38 cellular contexts compared by ENCODE assay signal in genomic region chr20:12433724-12434123, GRCh38.
"Had no signal": no experiment of that assay in that cellular context is flagged by ENCODE, and none has a peak within 500 bp of the region (broad histone marks: within the 10 kb centered on the region; RNA-seq: fewer than 3 reads in every experiment).

No MANE protein-coding gene starts in this region.

- H3K36me3 Mint-ChIP-seq: activated naive CD4-positive, alpha-beta T cell treated with anti-CD3 and anti-CD28 coated beads, Interleukin-2, amount 10 ng/mL, durations not matched to agents 7 days and 5 days; activated naive CD4-positive, alpha-beta T cell treated with anti-CD3 and anti-CD28 coated beads, Interleukin-2, amount 50 U/mL, for 24 hours; activated naive CD4-positive, alpha-beta T cell treated with anti-CD3 and anti-CD28 coated beads, Interleukin-2, amount 50 U/mL, for 72 hours; activated naive CD8-positive, alpha-beta T cell; activated naive CD8-positive, alpha-beta T cell treated with anti-CD3 and anti-CD28 coated beads for 36 hours; activated naive CD8-positive, alpha-beta T cell treated with anti-CD3 and anti-CD28 coated beads, Interleukin-2, amount 10 ng/mL, durations not matched to agents 7 days and 5 days; brain had no signal

- H3K4me1 ChIP-seq: adrenal gland, ascending aorta, body of pancreas, breast epithelium had no signal

- ATAC-seq: activated naive CD4-positive, alpha-beta T cell treated with anti-CD3 and anti-CD28 coated beads, Interleukin-2, amount 50 U/mL, for 72 hours; activated naive CD8-positive, alpha-beta T cell treated with anti-CD3 and anti-CD28 coated beads, Interleukin-2, amount 50 U/mL, for 24 hours; activated T-cell treated with anti-CD3 and anti-CD28 coated beads, Interleukin-2, amount 50 U/mL, for 4 hours; activated T-cell treated with anti-CD3 and anti-CD28 coated beads, Interleukin-2, amount 50 U/mL, for 72 hours; activated T-helper 17 cell treated with anti-CD3 and anti-CD28 coated beads, Interleukin-2, amount 50 U/mL, for 72 hours; body of pancreas had no signal

- H3K4me1 Mint-ChIP-seq: activated naive CD4-positive, alpha-beta T cell treated with anti-CD3 and anti-CD28 coated beads, Interleukin-2, amount 10 ng/mL, durations not matched to agents 7 days and 5 days; activated naive CD4-positive, alpha-beta T cell treated with anti-CD3 and anti-CD28 coated beads, Interleukin-2, amount 50 U/mL, for 24 hours; activated naive CD8-positive, alpha-beta T cell treated with anti-CD3 and anti-CD28 coated beads for 36 hours; activated naive CD8-positive, alpha-beta T cell treated with anti-CD3 and anti-CD28 coated beads, Interleukin-2, amount 10 ng/mL, durations not matched to agents 7 days and 5 days; activated naive CD8-positive, alpha-beta T cell treated with anti-CD3 and anti-CD28 coated beads, Interleukin-2, amount 50 U/mL, for 24 hours; activated T-helper 17 cell treated with anti-CD3 and anti-CD28 coated beads, Interleukin-2, amount 50 U/mL, for 72 hours; central memory CD8-positive, alpha-beta T cell had no signal

- H3K27me3 Mint-ChIP-seq: activated naive CD4-positive, alpha-beta T cell treated with anti-CD3 and anti-CD28 coated beads, Interleukin-2, amount 10 ng/mL, durations not matched to agents 7 days and 5 days; activated naive CD4-positive, alpha-beta T cell treated with anti-CD3 and anti-CD28 coated beads, Interleukin-2, amount 50 U/mL, for 24 hours; activated naive CD8-positive, alpha-beta T cell; activated naive CD8-positive, alpha-beta T cell treated with anti-CD3 and anti-CD28 coated beads for 36 hours; activated naive CD8-positive, alpha-beta T cell treated with anti-CD3 and anti-CD28 coated beads, Interleukin-2, amount 10 ng/mL, durations not matched to agents 7 days and 5 days; activated naive CD8-positive, alpha-beta T cell treated with anti-CD3 and anti-CD28 coated beads, Interleukin-2, amount 50 U/mL, for 24 hours; activated T-cell treated with anti-CD3 and anti-CD28 coated beads, Interleukin-2, amount 50 U/mL, for 24 hours; activated T-helper 17 cell treated with anti-CD3 and anti-CD28 coated beads, Interleukin-2, amount 50 U/mL, for 72 hours; brain; central memory CD8-positive, alpha-beta T cell had no signal

- H3K27ac Mint-ChIP-seq: activated naive CD4-positive, alpha-beta T cell treated with anti-CD3 and anti-CD28 coated beads for 36 hours; activated naive CD4-positive, alpha-beta T cell treated with anti-CD3 and anti-CD28 coated beads, Interleukin-2, amount 10 ng/mL, durations not matched to agents 7 days and 5 days; activated naive CD4-positive, alpha-beta T cell treated with anti-CD3 and anti-CD28 coated beads, Interleukin-2, amount 50 U/mL, for 24 hours; activated naive CD4-positive, alpha-beta T cell treated with anti-CD3 and anti-CD28 coated beads, Interleukin-2, amount 50 U/mL, for 72 hours; activated naive CD8-positive, alpha-beta T cell; activated naive CD8-positive, alpha-beta T cell treated with anti-CD3 and anti-CD28 coated beads for 36 hours; activated naive CD8-positive, alpha-beta T cell treated with anti-CD3 and anti-CD28 coated beads, Interleukin-2, amount 10 ng/mL, durations not matched to agents 7 days and 5 days; activated naive CD8-positive, alpha-beta T cell treated with anti-CD3 and anti-CD28 coated beads, Interleukin-2, amount 50 U/mL, for 24 hours; activated T-cell treated with anti-CD3 and anti-CD28 coated beads, Interleukin-2, amount 50 U/mL, for 24 hours; activated T-cell treated with anti-CD3 and anti-CD28 coated beads, Interleukin-2, amount 50 U/mL, for 72 hours; activated T-helper 1 cell treated with anti-CD3 and anti-CD28 coated beads, Interleukin-12 subunit alpha, Interleukin-12 subunit beta, Interleukin-2, Interleukin-4 antibody, amounts not matched to agents 30 ng/mL and 10 ng/mL and 1 ng/mL, durations not matched to agents 14 hours and 24 hours and 36 hours; activated T-helper 17 cell treated with anti-CD3 and anti-CD28 coated beads, Interleukin-2, amount 50 U/mL, for 72 hours; activated T-helper 2 cell treated with anti-CD3 and anti-CD28 coated beads, Interferon-gamma antibody, Interleukin-2, Interleukin-4, amounts not matched to agents 10 μg/mL and 5 μg/mL and 100 μg/mL, durations not matched to agents 14 hours and 24 hours and 36 hours; brain had no signal

- H3K27me3 ChIP-seq: adrenal gland, ascending aorta, body of pancreas, brain microvascular endothelial cell, breast epithelium, cardiac muscle cell had no signal

- H3K27ac ChIP-seq: adrenal gland, ascending aorta, body of pancreas, brain microvascular endothelial cell, breast epithelium, cardiac muscle cell had no signal

- H3K9me3 ChIP-seq: ascending aorta, body of pancreas, breast epithelium had no signal

- H3K36me3 ChIP-seq: adrenal gland, ascending aorta, brain microvascular endothelial cell, breast epithelium, cardiac muscle cell had no signal

- H3K4me3 ChIP-seq: adrenal gland, ascending aorta, body of pancreas, breast epithelium, cardiac muscle cell had no signal

- H3K9me3 Mint-ChIP-seq: brain had no signal

- DNase-seq: activated effector memory CD4-positive, alpha-beta T cell treated with anti-CD3 and anti-CD28 coated beads, Interleukin-2, amount 50 U/mL, for 16 hours; activated effector memory CD4-positive, alpha-beta T cell treated with Interleukin-2 at 50 U/mL for 16 hours; activated gamma-delta T cell; activated gamma-delta T cell treated with Interleukin-2 at 50 U/mL for 16 hours; activated naive CD4-positive, alpha-beta T cell; activated naive CD4-positive, alpha-beta T cell treated with anti-CD3 and anti-CD28 coated beads for 36 hours; activated naive CD4-positive, alpha-beta T cell treated with anti-CD3 and anti-CD28 coated beads, Interleukin-2, amount 10 ng/mL, durations not matched to agents 7 days and 5 days; activated naive CD4-positive, alpha-beta T cell treated with anti-CD3 and anti-CD28 coated beads, Interleukin-2, amount 50 U/mL, for 16 hours; activated naive CD4-positive, alpha-beta T cell treated with Interleukin-2 at 50 U/mL for 16 hours; activated naive CD8-positive, alpha-beta T cell treated with anti-CD3 and anti-CD28 coated beads for 36 hours; activated naive CD8-positive, alpha-beta T cell treated with anti-CD3 and anti-CD28 coated beads, Interleukin-2, amount 10 ng/mL, durations not matched to agents 7 days and 5 days; activated naive CD8-positive, alpha-beta T cell treated with anti-CD3 and anti-CD28 coated beads, Interleukin-2, amount 50 U/mL, for 24 hours; activated T-cell treated with anti-CD3 and anti-CD28 coated beads, Interleukin-2, amount 50 U/mL, for 1 hour; activated T-cell treated with anti-CD3 and anti-CD28 coated beads, Interleukin-2, amount 50 U/mL, for 24 hours; activated T-cell treated with anti-CD3 and anti-CD28 coated beads, Interleukin-2, amount 50 U/mL, for 4 hours; activated T-cell treated with anti-CD3 and anti-CD28 coated beads, Interleukin-2, amount 50 U/mL, for 48 hours; activated T-cell treated with anti-CD3 and anti-CD28 coated beads, Interleukin-2, amount 50 U/mL, for 72 hours; adrenal gland; amniotic stem cell; amygdala; anterior cingulate cortex; aorta; body of pancreas; brain microvascular endothelial cell; caudate nucleus; central memory CD4-positive, alpha-beta T cell; cerebellar nuclear complex had no signal

- H3K4me3 Mint-ChIP-seq: activated naive CD4-positive, alpha-beta T cell treated with anti-CD3 and anti-CD28 coated beads for 36 hours; activated naive CD4-positive, alpha-beta T cell treated with anti-CD3 and anti-CD28 coated beads, Interleukin-2, amount 10 ng/mL, durations not matched to agents 7 days and 5 days; activated naive CD4-positive, alpha-beta T cell treated with anti-CD3 and anti-CD28 coated beads, Interleukin-2, amount 50 U/mL, for 24 hours; activated naive CD8-positive, alpha-beta T cell; activated naive CD8-positive, alpha-beta T cell treated with anti-CD3 and anti-CD28 coated beads for 36 hours; activated naive CD8-positive, alpha-beta T cell treated with anti-CD3 and anti-CD28 coated beads, Interleukin-2, amount 10 ng/mL, durations not matched to agents 7 days and 5 days; activated naive CD8-positive, alpha-beta T cell treated with anti-CD3 and anti-CD28 coated beads, Interleukin-2, amount 50 U/mL, for 24 hours; activated T-cell treated with anti-CD3 and anti-CD28 coated beads, Interleukin-2, amount 50 U/mL, for 24 hours; activated T-cell treated with anti-CD3 and anti-CD28 coated beads, Interleukin-2, amount 50 U/mL, for 4 hours; activated T-cell treated with anti-CD3 and anti-CD28 coated beads, Interleukin-2, amount 50 U/mL, for 72 hours; activated T-helper 1 cell treated with anti-CD3 and anti-CD28 coated beads, Interleukin-12 subunit alpha, Interleukin-12 subunit beta, Interleukin-2, Interleukin-4 antibody, amounts not matched to agents 30 ng/mL and 10 ng/mL and 1 ng/mL, durations not matched to agents 14 hours and 24 hours and 36 hours; activated T-helper 17 cell treated with anti-CD3 and anti-CD28 coated beads, Interleukin-2, amount 50 U/mL, for 72 hours; brain; central memory CD8-positive, alpha-beta T cell had no signal
